ENCODE assay signal across 1 cellular context in genomic region chr1:27097484-27097917, GRCh38.
TF ChIP-seq lines count a peak whose summit lies in the region.

No MANE protein-coding gene starts in this region.

TF ChIP-seq in IMR-90, 13 proteins besides CTCF, POLR2A, EP300 and RAD21 (continued from another document):
- no peak for TF ChIP-seq FOS (IDR thresholded peaks at IDR 0.05; ENCODE audit: low read depth, low read length)
